8 cellular contexts compared by ENCODE assay signal in the genomic region with DNA sequence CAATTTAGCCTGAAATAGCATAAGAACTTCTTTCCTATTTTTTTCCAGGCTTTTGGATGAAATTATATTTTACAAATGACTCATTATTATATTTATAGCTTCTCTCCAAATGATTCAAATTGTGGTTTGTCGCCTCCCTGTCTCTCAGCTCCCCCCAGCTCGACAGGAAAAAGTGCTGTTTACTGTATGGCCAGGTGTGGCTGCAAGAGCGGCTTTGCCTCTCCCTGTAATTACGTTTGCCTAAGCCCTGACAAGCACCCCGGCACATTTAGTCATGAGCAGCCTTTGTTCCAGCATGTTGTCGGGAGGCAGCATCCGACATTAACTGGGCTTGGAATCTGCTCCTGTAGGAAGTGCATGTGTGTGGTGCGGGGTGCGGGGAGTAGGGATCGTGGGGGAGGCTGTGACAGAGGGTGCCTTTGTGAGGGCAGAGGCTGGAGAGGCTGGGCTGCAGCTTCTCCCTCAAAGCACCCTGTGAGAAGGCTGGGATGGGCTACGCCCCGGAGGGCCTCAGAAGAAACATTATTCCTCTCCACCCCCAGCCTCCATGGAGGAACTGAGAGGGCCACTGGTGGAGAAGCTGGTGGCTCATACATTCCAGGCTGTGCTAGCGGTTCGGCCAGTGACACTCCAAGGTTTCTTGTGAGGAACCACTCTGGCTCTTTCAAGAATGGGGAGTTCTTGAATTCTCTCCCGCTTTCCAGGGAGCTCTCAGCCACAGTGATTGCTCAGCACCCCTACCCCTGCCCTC. TPM values are rescaled to one million over a fixed set of nuclear protein-coding genes. Genes with fewer than 3 reads are reported as not detected.
A peak's percentile ranks its signal among the peaks of the same experiment; 100 is the strongest.
DNase-seq lines count a peak whose midpoint lies in the region; ATAC-seq, FAIRE-seq and TF ChIP-seq lines count a peak whose summit lies in the region.

No MANE protein-coding gene starts in this region.

- H3K79me2 ChIP-seq in OCI-LY7 (ENCODE audit: insufficient read depth, low read depth, low read length), result no peaks in the 10 kb centered on the region

- no peak for TF ChIP-seq EP300 in A549 (IDR thresholded peaks at IDR 0.05)

- H3K36me3 ChIP-seq in OCI-LY7 (ENCODE audit: insufficient read depth, low read length), result no peaks in the 10 kb centered on the region
- H3K36me3 ChIP-seq in lung (ENCODE audit: control insufficient read depth in 2 of 2, insufficient read depth in 2 of 2, low read length in 2 of 2), result no peaks in the 10 kb centered on the region
- no peaks in the 10 kb centered on the region for H3K36me3 ChIP-seq in tibial artery

- intact Hi-C loops in OCI-LY7 (cut with micrococcal nuclease; ENCODE audit: unreplicated experiment) (no loop called here), tibial artery (cut with DNase I; ENCODE audit: low total_unique reads) (no loop called here)

- ATAC-seq in A549 (peak; percentile 27 to 48; a peak in 3 of 6 replicates), lung (ENCODE audit: insufficient read depth, low FRiP score) (no peak), GM18517 (IDR thresholded peaks at IDR 0.05; ENCODE audit: unreplicated experiment) (no peak)
- peak; percentile 54 for ATAC-seq in central memory CD8-positive, alpha-beta T cell (replicated peaks; ENCODE audit: extremely low read depth, poor library complexity, severe bottlenecking)

- H3K9me3 ChIP-seq in A549 (peaks cover 6% of the 10 kb centered on the region; the same call in 2 of the 3 replicates), OCI-LY7 (ENCODE audit: low read length) (no peaks in the 10 kb centered on the region; the same call in 1 of the 2 replicates), lung (ENCODE audit: control insufficient read depth in 2 of 2, insufficient read depth in 1 of 2, low read length in 1 of 2) (no peaks in the 10 kb centered on the region), tibial artery (no peaks in the 10 kb centered on the region)

- H4K20me1 ChIP-seq in OCI-LY7 (ENCODE audit: insufficient read depth, low read length), result no peaks in the 10 kb centered on the region

- no peak for TF ChIP-seq POLR2A in A549 (IDR thresholded peaks at IDR 0.05; ENCODE audit: low read length)

- H3K27me3 ChIP-seq in lung (ENCODE audit: control insufficient read depth, insufficient read depth) (no peaks in the 10 kb centered on the region), tibial artery (no peaks in the 10 kb centered on the region)

- H3K4me2 ChIP-seq in A549, result peak overlapping the region; percentile 39
- peak overlapping the region; percentile 2; the same call in 1 of the 2 replicates for H3K4me2 ChIP-seq in OCI-LY7 (ENCODE audit: low read length)

- H2AFZ ChIP-seq in OCI-LY7 (ENCODE audit: low read length), result peak overlapping the region; percentile 38; the same call in 1 of the 2 replicates

- POLR2A ChIA-PET in A549 (lab: Yijun Ruan, JAX) (interaction anchor here (0.9 to 2.8 kb wide), 3 partner anchors 24 to 42 kb away, joined by 3 to 17 read pairs (median 3); partner anchors contain the start of gene CTDSP2), OCI-LY7 (lab: Charles Lee) (interaction anchor here (0.6 to 1.1 kb wide), 6 partner anchors 8 to 51 kb away, joined by 3 read pairs; no protein-coding TSS in a partner anchor)

- peak overlapping the region; percentile 60 to 84 for H3K27ac ChIP-seq in A549
- no peak overlapping the region for H3K27ac ChIP-seq in OCI-LY7 (ENCODE audit: low read depth, low read length, poor library complexity, severe bottlenecking)
- peak overlapping the region; percentile 57 to 98 for H3K27ac ChIP-seq in lung (ENCODE audit: low read depth in 1 of 2, low read length in 1 of 2)
- H3K27ac ChIP-seq in tibial artery, result peak overlapping the region; percentile 96 to 97

- H3K36me3 Mint-ChIP-seq in central memory CD8-positive, alpha-beta T cell (ENCODE audit: insufficient read depth), result no peaks in the 10 kb centered on the region

- H3K4me3 Mint-ChIP-seq in central memory CD8-positive, alpha-beta T cell, result no peak overlapping the region

- H3K4me3 ChIP-seq in A549, result no peak overlapping the region
- peak overlapping the region; percentile 18 for H3K4me3 ChIP-seq in HFF-Myc (replicated peaks; ENCODE audit: low read depth, low read length)
- no peak overlapping the region for H3K4me3 ChIP-seq in OCI-LY7 (ENCODE audit: low read depth, low read length, poor library complexity, severe bottlenecking)
- no peak overlapping the region for H3K4me3 ChIP-seq in lung
- peak overlapping the region; percentile 11 to 17 for H3K4me3 ChIP-seq in tibial artery

- DNase-seq in A549 (ENCODE audit: low read depth in 1 of 2, low spot score in 1 of 2), result no peak
- no peak for DNase-seq in HFF-Myc (ENCODE audit: extremely low read depth, low read depth)
- peak; percentile 43 for DNase-seq in OCI-LY7 (ENCODE audit: low spot score)
- no peak for DNase-seq in central memory CD8-positive, alpha-beta T cell (ENCODE audit: low spot score in 2 of 2)
- DNase-seq in lung (ENCODE audit: low spot score), result peak; percentile 39
- DNase-seq in tibial artery, result no peak
- DNase-seq in epidermal melanocyte (ENCODE audit: insufficient read length, low spot score), result no peak

- FAIRE-seq in A549 (lab: Jason Lieb, UNC), result no peak

- H3K9me3 Mint-ChIP-seq in central memory CD8-positive, alpha-beta T cell, result no peaks in the 10 kb centered on the region

- no peaks in the 10 kb centered on the region for H3K4me1 Mint-ChIP-seq in central memory CD8-positive, alpha-beta T cell

- peak overlapping the region; percentile 9 for H3K27ac Mint-ChIP-seq in central memory CD8-positive, alpha-beta T cell (ENCODE audit: low read depth)

- 55% methylated on average over 15 of the region's 15 CpGs for WGBS in A549 (ENCODE audit: missing lambda C conversion rate)
- 32 to 49% methylated on average over 15 of the region's 15 CpGs for WGBS in lung, 2 donors

- no peak for TF ChIP-seq RAD21 in A549 (conservative IDR thresholded peaks at IDR 0.05 in 1 of 2, IDR thresholded peaks at IDR 0.05 in 1 of 2)

- CTCF ChIA-PET in A549 (lab: Yijun Ruan, JAX) (interaction anchor here (0.8 to 3.0 kb wide), 9 partner anchors 8 to 105 kb away, joined by 3 to 16 read pairs (median 4); partner anchors contain the start of gene TSFM), OCI-LY7 (lab: Charles Lee; ENCODE audit: unreplicated experiment) (interaction anchor here (1.4 kb wide), 1 partner anchor 11 kb away, joined by 3 read pairs; no protein-coding TSS in a partner anchor)

- TF ChIP-seq CTCF in A549 (IDR thresholded peaks at IDR 0.05) (no peak), HFF-Myc (IDR thresholded peaks at IDR 0.05; ENCODE audit: low read depth, low read length, missing control alignments) (no peak), OCI-LY7 (conservative IDR thresholded peaks at IDR 0.05; ENCODE audit: low read length) (no peak), lung (IDR thresholded peaks at IDR 0.05; ENCODE audit: control extremely low read depth, extremely low read depth) (no peak), tibial artery (IDR thresholded peaks at IDR 0.05) (no peak)

- no peaks in the 10 kb centered on the region for H3K9me2 ChIP-seq in OCI-LY7 (ENCODE audit: insufficient read depth, low read length)

- H3K27me3 Mint-ChIP-seq in central memory CD8-positive, alpha-beta T cell, result no peaks in the 10 kb centered on the region

- H3K4me1 ChIP-seq in A549 (peaks cover 53% of the 10 kb centered on the region), OCI-LY7 (ENCODE audit: insufficient read depth, low read length, poor library complexity, severe bottlenecking) (peaks cover 48% of the 10 kb centered on the region), lung (ENCODE audit: control insufficient read depth in 2 of 2, insufficient read depth in 2 of 2, low read length in 2 of 2) (peaks cover 23 to 35% of the 10 kb centered on the region in 2 donors), tibial artery (peaks cover 9 to 75% (median 67%) of the 10 kb centered on the region in 4 donors)

- BruUV-seq in OCI-LY7 (replicated peaks; lab: Mats Ljungman, UMichigan), result no TSS peak

TF ChIP-seq in A549, 52 proteins besides CTCF, POLR2A, EP300 and RAD21 (continues in another document):
- TF ChIP-seq PHF8 (IDR thresholded peaks at IDR 0.05; ENCODE audit: borderline replicate concordance, low read depth), result no peak
- TF ChIP-seq, protein P1, sequence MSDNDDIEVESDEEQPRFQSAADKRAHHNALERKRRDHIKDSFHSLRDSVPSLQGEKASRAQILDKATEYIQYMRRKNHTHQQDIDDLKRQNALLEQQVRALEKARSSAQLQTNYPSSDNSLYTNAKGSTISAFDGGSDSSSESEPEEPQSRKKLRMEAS (IDR thresholded peaks at IDR 0.05), result no peak
- no peak for TF ChIP-seq SMC3 (IDR thresholded peaks at IDR 0.05)
- TF ChIP-seq JUNB (IDR thresholded peaks at IDR 0.05), result no peak
- TF ChIP-seq NR3C1 (IDR thresholded peaks at IDR 0.05), result no peak
- no peak for TF ChIP-seq ATOH8 (CRISPR knock-in tag; IDR thresholded peaks at IDR 0.05; ENCODE audit: low read depth)
- TF ChIP-seq EHMT2 (IDR thresholded peaks at IDR 0.05; ENCODE audit: low read depth), result no peak
- no peak for TF ChIP-seq MAZ (IDR thresholded peaks at IDR 0.05; ENCODE audit: borderline replicate concordance, low read depth, low read length)
- TF ChIP-seq CHD2 (IDR thresholded peaks at IDR 0.05; ENCODE audit: low read length, partially characterized antibody), result no peak
- no peak for TF ChIP-seq HDAC2 (IDR thresholded peaks at IDR 0.05)

RNA-seq across cellular contexts. Expression of gene CTDSP2, which starts 42.1 kb away (rescaled TPM):
- polyA plus RNA-seq in A549 (2011; rRNA removed) (87.7 and 114 TPM in 2 replicates), A549 (2017; fragmentation: RNase III; extraction: RNeasy Plus Mini Kit Qiagen cat#74134 plus additional on column Dnase treatment) (26.1 to 34.5 TPM (median 31.3 TPM) in 3 replicates), lung (100 to 1,000 TPM in 1 of 2 donors, 10 to 100 TPM in 1; 46.8 to 104 TPM)
- 61.9 and 67.6 TPM in 2 replicates for polyA plus RNA-seq in A549 (2012; cell fraction: cytosol; rRNA removed)
- 45.2 and 53.4 TPM in 2 replicates for polyA plus RNA-seq in A549 (2012; cell fraction: nucleus; rRNA removed)
- polyA minus RNA-seq in A549 (2011; rRNA and poly(A)+ RNA removed), result 127 and 135 TPM in 2 replicates
- total RNA-seq in OCI-LY7 (2014; rRNA removed; shearing (Covaris generic)), result 38.8 and 44.2 TPM in 2 replicates
- total RNA-seq in OCI-LY7 (2022) (118 and 145 TPM in 2 replicates), lung (100 to 1,000 TPM; 162 to 179 TPM)

RNA-seq across cellular contexts. Expression of gene ATP23, which starts 52.8 kb away (rescaled TPM):
- polyA plus RNA-seq in A549 (2011; rRNA removed), result 13.4 and 14.7 TPM in 2 replicates
- polyA plus RNA-seq in A549 (2012; cell fraction: cytosol; rRNA removed), result 9.7 and 11.0 TPM in 2 replicates
- 3.5 and 5.5 TPM in 2 replicates for polyA plus RNA-seq in A549 (2012; cell fraction: nucleus; rRNA removed)
- polyA plus RNA-seq in A549 (2017; fragmentation: RNase III; extraction: RNeasy Plus Mini Kit Qiagen cat#74134 plus additional on column Dnase treatment), result 6.3 to 7.5 TPM (median 7.0 TPM) in 3 replicates
- polyA minus RNA-seq in A549 (2011; rRNA and poly(A)+ RNA removed), result 8.9 and 9.3 TPM in 2 replicates
- 42.9 and 51.3 TPM in 2 replicates for total RNA-seq in OCI-LY7 (2014; rRNA removed; shearing (Covaris generic))
- total RNA-seq in OCI-LY7 (2022), result 27.5 and 31.7 TPM in 2 replicates
- 1 to 10 TPM; 3.6 to 5.7 TPM for total RNA-seq in lung
- 1 to 10 TPM; 6.1 to 6.9 TPM for polyA plus RNA-seq in lung

Comparison
In these comparisons a context has a peak if more than half of its experiments do, and no peak if none do; other contexts are left out.
1. ATAC-seq: peak in A549 (2 of 2) and central memory CD8-positive, alpha-beta T cell (single experiment); none in lung (single experiment) and GM18517 (single experiment).
2. DNase-seq: peak in OCI-LY7 (single experiment) and lung (single experiment); none in A549 (0 of 2), HFF-Myc (single experiment), central memory CD8-positive, alpha-beta T cell (0 of 2), tibial artery (0 of 2) and epidermal melanocyte (single experiment).
3. H3K4me3 ChIP-seq: peak in HFF-Myc (single experiment) and tibial artery (2 of 2); none in A549 (single experiment), OCI-LY7 (single experiment) and lung (single experiment).
4. RNA of gene ATP23, which starts 52.8 kb away (total RNA-seq): 27.5 to 51.3 TPM in OCI-LY7; 3.6 to 5.7 TPM in lung; every median in the first group is over 4 times any median in the second.